In genomic region chr2:96872591-96873349, GRCh38 we compare ENCODE assay signal across 13 cellular contexts. TPM values are rescaled to one million over a fixed set of nuclear protein-coding genes. Genes with fewer than 3 reads are reported as not detected.
DNase-seq lines count a peak whose midpoint lies in the region; ATAC-seq and TF ChIP-seq lines count a peak whose summit lies in the region.
"Had no signal": no experiment of that assay in that cellular context is flagged by ENCODE, and none has a peak within 500 bp of the region (broad histone marks: within the 10 kb centered on the region; RNA-seq: fewer than 3 reads in every experiment).

No MANE protein-coding gene starts in this region.

- TF ChIP-seq POLR2A in sigmoid colon (IDR thresholded peaks at IDR 0.05) = no peak

- no peaks in the 10 kb centered on the region for H3K9me3 Mint-ChIP-seq in T-cell
- H3K9me3 Mint-ChIP-seq: stimulated activated naive CD8-positive, alpha-beta T cell treated with anti-CD3 and anti-CD28 coated beads, Interleukin-15, Interleukin-2, amounts not matched to agents 100 ng/mL and 50 ng/mL, for 24 hours had no signal

- no peak for ATAC-seq in T-cell (replicated peaks in 1 of 4)
- no peak for ATAC-seq in HG02884 (IDR thresholded peaks at IDR 0.05; ENCODE audit: unreplicated experiment)

- no peaks in the 10 kb centered on the region for H3K36me3 Mint-ChIP-seq in T-cell

- no peak for TF ChIP-seq EP300 in sigmoid colon (IDR thresholded peaks at IDR 0.05)

- peaks cover 0 to 49% of the 10 kb centered on the region in 2 donors for H3K4me1 ChIP-seq in right atrium auricular region
- H3K4me1 ChIP-seq in sigmoid colon = peaks cover 0 to 45% (median 38%) of the 10 kb centered on the region in 4 donors

- no peaks in the 10 kb centered on the region for H3K27me3 Mint-ChIP-seq in T-cell

- H3K36me3 ChIP-seq in right atrium auricular region (no peaks in the 10 kb centered on the region), sigmoid colon (no peaks in the 10 kb centered on the region)

- intact Hi-C loops in sigmoid colon (cut with DNase I) = no loop called here

- DNase-seq in EL (peak; percentile 21), T-cell (no peak), right atrium auricular region (ENCODE audit: low spot score) (no peak), sigmoid colon (no peak), NCI-H2171 (lab: John Stamatoyannopoulos, UW) (no peak), HEK293T (ENCODE audit: extremely low spot score) (no peak)
- no peak for DNase-seq in stimulated activated CD4-positive, alpha-beta T cell treated with anti-CD3 and anti-CD28 coated beads, Interleukin-2, amount 100 ng/mL, for 24 hours
- DNase-seq: activated CD4-positive, CD25-positive, alpha-beta regulatory T cell; NCI-H2081; SK-N-SH; stimulated activated CD4-positive, alpha-beta T cell treated with anti-CD3 and anti-CD28 coated beads, Interleukin-4, amount 100 ng/mL, for 24 hours had no signal

- 81% methylated on average over 14 of the region's 14 CpGs for WGBS in sigmoid colon, 2 donors

- H3K27ac ChIP-seq in right atrium auricular region (peak overlapping the region; percentile 45 to 55), sigmoid colon (peak overlapping the region; percentile 6 to 100 (median 54))

- H3K27ac Mint-ChIP-seq in T-cell = peak overlapping the region; percentile 59 to 79
- H3K27ac Mint-ChIP-seq: stimulated activated naive CD8-positive, alpha-beta T cell treated with anti-CD3 and anti-CD28 coated beads, Interleukin-15, Interleukin-2, amounts not matched to agents 100 ng/mL and 50 ng/mL, for 24 hours had no signal

- no peak overlapping the region for H3K4me3 Mint-ChIP-seq in T-cell
- H3K4me3 Mint-ChIP-seq: stimulated activated naive CD8-positive, alpha-beta T cell treated with anti-CD3 and anti-CD28 coated beads, Interleukin-15, Interleukin-2, amounts not matched to agents 100 ng/mL and 50 ng/mL, for 24 hours had no signal

- no peaks in the 10 kb centered on the region for H3K9me3 ChIP-seq in right atrium auricular region
- no peaks in the 10 kb centered on the region for H3K9me3 ChIP-seq in sigmoid colon
- H3K9me3 ChIP-seq: SK-N-SH had no signal

- peaks cover 26 to 48% (median 34%) of the 10 kb centered on the region in 3 donors for H3K4me1 Mint-ChIP-seq in T-cell

- H3K4me3 ChIP-seq in right atrium auricular region (no peak overlapping the region), sigmoid colon (no peak overlapping the region)

- H3K27me3 ChIP-seq in right atrium auricular region = no peaks in the 10 kb centered on the region
- H3K27me3 ChIP-seq in sigmoid colon = no peaks in the 10 kb centered on the region

- POLR2A ChIA-PET in T-cell (lab: Charles Lee) = no interaction called here
- POLR2A ChIA-PET in HEK293T (lab: Yijun Ruan, JAX) = interaction anchor here (0.8 to 2.3 kb wide), 2 partner anchors 8 to 15 kb away, joined by 4 to 10 read pairs; partner anchors contain the start of gene ANKRD39

- CTCF ChIA-PET in T-cell (lab: Charles Lee) (interaction anchor here in 1 of 2 donors (0.6 to 1.3 kb wide), 3 partner anchors 15 to 375 kb away, joined by 3 to 4 read pairs (median 3); partner anchors contain the start of gene ANKRD39), HEK293T (lab: Yijun Ruan, JAX) (no interaction called here)

- TF ChIP-seq CTCF in right atrium auricular region (IDR thresholded peaks at IDR 0.05) (no peak), sigmoid colon (IDR thresholded peaks at IDR 0.05) (no peak)

TF ChIP-seq in HEK293T, 16 proteins besides CTCF, POLR2A, EP300 and RAD21:
- TF ChIP-seq ZNF384 (IDR thresholded peaks at IDR 0.05) (no peak), FOXM1 (IDR thresholded peaks at IDR 0.05; ENCODE audit: borderline replicate concordance) (no peak)

RNA-seq across cellular contexts. Expression of gene SEMA4C, which starts 2.9 kb away (rescaled TPM):
- total RNA-seq in T-cell (10 to 100 TPM; 36.3 to 89.0 (median 72.3) TPM), right atrium auricular region (10 to 100 TPM; 12.0 to 23.3 TPM), sigmoid colon (10 to 100 TPM; 57.1 to 90.1 (median 68.9) TPM)
- polyA plus RNA-seq in sigmoid colon = 10 to 100 TPM in 1 of 3 donors, 1 to 10 TPM in 2; 3.6 to 21.3 (median 7.9) TPM

RNA-seq across cellular contexts. Expression of gene ANKRD39, which starts 15.0 kb away (rescaled TPM):
- total RNA-seq in T-cell (10 to 100 TPM; 16.9 to 25.0 (median 19.2) TPM), right atrium auricular region (10 to 100 TPM in 1 of 2 donors, 1 to 10 TPM in 1; 8.7 to 12.2 TPM), sigmoid colon (10 to 100 TPM; 11.4 to 34.1 (median 26.1) TPM)
- 10 to 100 TPM; 12.5 to 14.8 (median 12.6) TPM for polyA plus RNA-seq in sigmoid colon

RNA-seq across cellular contexts. Expression of gene ANKRD23, which starts 28.9 kb away (rescaled TPM):
- 10 to 100 TPM; 10.1 to 19.5 (median 16.4) TPM for total RNA-seq in T-cell
- total RNA-seq in right atrium auricular region = 10 to 100 TPM in 1 of 2 donors, 1 to 10 TPM in 1; 9.3 to 23.0 TPM
- 1 to 10 TPM; 1.8 to 5.5 (median 4.2) TPM for total RNA-seq in sigmoid colon
- 1 to 10 TPM in 1 of 3 donors, under 1 TPM in 1, not detected in 1; 0.69 to 4.2 TPM for polyA plus RNA-seq in sigmoid colon

RNA-seq across cellular contexts. Expression of gene CNNM3, which starts 56.7 kb away (rescaled TPM):
- total RNA-seq in T-cell (10 to 100 TPM; 44.2 to 55.3 (median 48.0) TPM), right atrium auricular region (1 to 10 TPM; 4.2 to 7.9 TPM), sigmoid colon (10 to 100 TPM in 3 of 4 donors, 1 to 10 TPM in 1; 8.9 to 16.6 (median 11.8) TPM)
- 10 to 100 TPM in 1 of 3 donors, 1 to 10 TPM in 2; 1.2 to 11.9 (median 1.2) TPM for polyA plus RNA-seq in sigmoid colon
